Comparison of ENCODE assay signal across 9 cellular contexts in genomic region chr1:18100493-18101063, GRCh38. TPM values are rescaled to one million over a fixed set of nuclear protein-coding genes. Genes with fewer than 3 reads are reported as not detected.
DNase-seq lines count a peak whose midpoint lies in the region; ATAC-seq and TF ChIP-seq lines count a peak whose summit lies in the region.
"Had no signal": no experiment of that assay in that cellular context is flagged by ENCODE, and none has a peak within 500 bp of the region (broad histone marks: within the 10 kb centered on the region; RNA-seq: fewer than 3 reads in every experiment).

No MANE protein-coding gene starts in this region.

- no peak overlapping the region for H3K27ac ChIP-seq in CD8-positive, alpha-beta T cell (ENCODE audit: low read depth, low read length)
- H3K27ac ChIP-seq in foreskin keratinocyte: no peak overlapping the region

- no peaks in the 10 kb centered on the region for H3K4me1 ChIP-seq in CD8-positive, alpha-beta T cell (ENCODE audit: insufficient read depth, low read length)
- H3K4me1 ChIP-seq in HAP-1 (no peaks in the 10 kb centered on the region), foreskin keratinocyte (no peaks in the 10 kb centered on the region)

- H3K27me3 Mint-ChIP-seq in CD8-positive, alpha-beta T cell (ENCODE audit: low read depth): peaks cover 27% of the 10 kb centered on the region

- ATAC-seq in CD8-positive, alpha-beta T cell: no peak
- peak; percentile 47 for ATAC-seq in foreskin keratinocyte
- ATAC-seq in HG02610 (IDR thresholded peaks at IDR 0.05; ENCODE audit: unreplicated experiment): no peak
- no peak for ATAC-seq in GM18909 (IDR thresholded peaks at IDR 0.05; ENCODE audit: poor library complexity, unreplicated experiment)

- peaks cover 4% of the 10 kb centered on the region for H3K27me3 ChIP-seq in CD8-positive, alpha-beta T cell (ENCODE audit: insufficient read depth, low read length)
- H3K27me3 ChIP-seq in HAP-1 (ENCODE audit: low read depth) (0 out of 2 replicates have a peak, but pooled peaks cover 3% of the 10 kb centered on the region), foreskin keratinocyte (peaks cover 7% of the 10 kb centered on the region)

- in situ Hi-C loops in HAP-1 (cut with MboI; ENCODE audit: low sequenced_read_pairs): no loop called here

- intact Hi-C loops in CD8-positive, alpha-beta T cell (cut with DNase I, micrococcal nuclease): loop anchor here in 1 of 2 experiments (1.0 to 5.0 kb wide), 3 partner anchors 177 to 608 kb away; no protein-coding TSS in a partner anchor

- no peak overlapping the region for H3K27ac Mint-ChIP-seq in CD8-positive, alpha-beta T cell

- POLR2A ChIA-PET in CD8-positive, alpha-beta T cell (lab: Charles Lee): no interaction called here

- no peaks in the 10 kb centered on the region for H3K4me1 Mint-ChIP-seq in CD8-positive, alpha-beta T cell (ENCODE audit: low read depth)

- no peaks in the 10 kb centered on the region for H3K9me3 Mint-ChIP-seq in CD8-positive, alpha-beta T cell

- H3K36me3 ChIP-seq in CD8-positive, alpha-beta T cell (ENCODE audit: insufficient read depth, low read length): no peaks in the 10 kb centered on the region
- no peaks in the 10 kb centered on the region for H3K36me3 ChIP-seq in HAP-1 (replicated peaks)

- DNase-seq in CD8-positive, alpha-beta T cell: peak in 5 of 7 experiments; percentile 5 to 54 (median 39)
- DNase-seq in HAP-1 (ENCODE audit: low spot score in 2 of 2) (peak; percentile 11 to 76), NCI-H82 treated with DMSO at 0.1 percent for 48 hours (lab: John Stamatoyannopoulos, UW; ENCODE audit: unreplicated experiment) (peak; percentile 70), activated T-cell treated with anti-CD3 and anti-CD28 coated beads for 4 hours (peak; percentile 7), foreskin keratinocyte (peak; percentile 5 to 36), nucleus accumbens (lab: John Stamatoyannopoulos, UW) (peak in 39 of 56 donors; percentile 2 to 81 (median 30))

- CTCF ChIA-PET in CD8-positive, alpha-beta T cell (lab: Charles Lee): interaction anchor here (0.7 to 1.5 kb wide), 8 partner anchors 10 to 606 kb away, joined by 3 to 11 read pairs (median 6); no protein-coding TSS in a partner anchor

- no peaks in the 10 kb centered on the region for H3K9me3 ChIP-seq in CD8-positive, alpha-beta T cell (ENCODE audit: low read length)
- H3K9me3 ChIP-seq in HAP-1: no peaks in the 10 kb centered on the region

- no peaks in the 10 kb centered on the region for H3K36me3 Mint-ChIP-seq in CD8-positive, alpha-beta T cell

- no peak overlapping the region for H3K4me3 ChIP-seq in CD8-positive, alpha-beta T cell (ENCODE audit: low read depth, low read length)
- H3K4me3 ChIP-seq in HAP-1: no peak overlapping the region

- peak; percentile 65 for TF ChIP-seq CTCF in CD8-positive, alpha-beta T cell (IDR thresholded peaks at IDR 0.05)
- TF ChIP-seq CTCF in foreskin keratinocyte (conservative IDR thresholded peaks at IDR 0.05): peak; percentile 76

- H3K4me3 Mint-ChIP-seq in CD8-positive, alpha-beta T cell: no peak overlapping the region

RNA-seq across cellular contexts. Expression of gene IGSF21, which starts 7.0 kb away (rescaled TPM):
- total RNA-seq in CD8-positive, alpha-beta T cell: not detected
- total RNA-seq in foreskin keratinocyte: not detected in 2 replicates
- polyA plus RNA-seq in foreskin keratinocyte: not detected in 2 replicates
- total RNA-seq: pulmonary artery endothelial cell had no signal

Comparison
In these comparisons a context has a peak if more than half of its experiments do, and no peak if none do; other contexts are left out.
1. DNase-seq: peak in every context shown above with its lines; median percentile 70 in NCI-H82 treated with DMSO at 0.1 percent for 48 hours; 44 in HAP-1; 39 in CD8-positive, alpha-beta T cell; 30 in nucleus accumbens; 20 in foreskin keratinocyte; 7 in activated T-cell treated with anti-CD3 and anti-CD28 coated beads for 4 hours.